1 cellular context compared by ENCODE assay signal in the genomic region with DNA sequence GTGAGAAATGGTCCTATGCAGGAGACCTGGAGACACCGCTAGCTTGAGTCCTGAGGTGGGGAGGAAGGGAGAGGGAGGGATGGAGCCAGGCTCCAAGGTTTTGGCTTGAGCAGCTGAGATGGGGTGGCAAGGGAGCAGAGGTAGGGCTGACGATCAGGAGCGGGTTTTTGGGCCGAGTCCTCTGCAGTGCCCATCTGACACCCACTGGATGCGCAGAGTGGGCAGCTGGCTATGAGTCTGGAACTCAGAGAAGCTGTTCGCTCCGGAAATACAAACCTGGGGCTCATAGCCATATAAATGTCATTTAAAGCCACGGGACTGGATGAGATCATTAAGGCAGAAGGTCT.
TF ChIP-seq lines count a peak whose summit lies in the region.

No MANE protein-coding gene starts in this region.

TF ChIP-seq in endothelial cell of umbilical vein, 7 proteins besides CTCF, POLR2A, EP300 and RAD21 (continued from another document):
- TF ChIP-seq FOS (IDR thresholded peaks at IDR 0.05; ENCODE audit: borderline replicate concordance, insufficient read depth, low read length) = no peak
- TF ChIP-seq MYC (IDR thresholded peaks at IDR 0.05; ENCODE audit: low read depth, low read length) = no peak
- TF ChIP-seq, protein P1, sequence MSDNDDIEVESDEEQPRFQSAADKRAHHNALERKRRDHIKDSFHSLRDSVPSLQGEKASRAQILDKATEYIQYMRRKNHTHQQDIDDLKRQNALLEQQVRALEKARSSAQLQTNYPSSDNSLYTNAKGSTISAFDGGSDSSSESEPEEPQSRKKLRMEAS (IDR thresholded peaks at IDR 0.05; ENCODE audit: insufficient read depth, insufficient read length) = no peak
